In the genomic region with DNA sequence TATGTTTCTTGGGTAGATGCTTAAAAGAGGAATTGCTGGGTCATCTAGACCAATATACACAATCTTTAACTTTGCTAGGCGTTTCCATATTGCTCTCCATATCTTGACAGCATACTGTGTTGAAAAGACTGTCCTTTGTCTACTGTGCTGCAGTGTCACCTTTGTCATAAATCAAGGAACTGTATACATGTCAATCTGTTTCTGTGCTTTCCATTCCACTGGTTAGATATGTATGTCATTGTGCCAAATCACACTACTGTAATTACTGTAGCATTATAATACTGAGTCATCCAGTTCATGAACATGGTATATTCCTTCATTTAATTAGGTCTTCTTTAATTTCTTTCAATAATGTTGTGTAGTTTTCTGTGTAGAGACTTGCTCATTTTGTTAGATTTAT, we compare ENCODE assay signal across 1 cellular context.
TF ChIP-seq lines count a peak whose summit lies in the region.

No MANE protein-coding gene starts in this region.

TF ChIP-seq in H1, 55 proteins besides CTCF, POLR2A, EP300 and RAD21 (continued from another document):
- TF ChIP-seq, protein P1, sequence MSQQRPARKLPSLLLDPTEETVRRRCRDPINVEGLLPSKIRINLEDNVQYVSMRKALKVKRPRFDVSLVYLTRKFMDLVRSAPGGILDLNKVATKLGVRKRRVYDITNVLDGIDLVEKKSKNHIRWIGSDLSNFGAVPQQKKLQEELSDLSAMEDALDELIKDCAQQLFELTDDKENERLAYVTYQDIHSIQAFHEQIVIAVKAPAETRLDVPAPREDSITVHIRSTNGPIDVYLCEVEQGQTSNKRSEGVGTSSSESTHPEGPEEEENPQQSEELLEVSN (IDR thresholded peaks at IDR 0.05), result no peak
- TF ChIP-seq SIN3A (conservative IDR thresholded peaks at IDR 0.05 in 1 of 2, IDR thresholded peaks at IDR 0.05 in 1 of 2; ENCODE audit: low read depth in 1 of 2, low read length in 2 of 2) (no peak), TAF1 (IDR thresholded peaks at IDR 0.05; ENCODE audit: low read depth, low read length) (no peak)
